In the genomic region with DNA sequence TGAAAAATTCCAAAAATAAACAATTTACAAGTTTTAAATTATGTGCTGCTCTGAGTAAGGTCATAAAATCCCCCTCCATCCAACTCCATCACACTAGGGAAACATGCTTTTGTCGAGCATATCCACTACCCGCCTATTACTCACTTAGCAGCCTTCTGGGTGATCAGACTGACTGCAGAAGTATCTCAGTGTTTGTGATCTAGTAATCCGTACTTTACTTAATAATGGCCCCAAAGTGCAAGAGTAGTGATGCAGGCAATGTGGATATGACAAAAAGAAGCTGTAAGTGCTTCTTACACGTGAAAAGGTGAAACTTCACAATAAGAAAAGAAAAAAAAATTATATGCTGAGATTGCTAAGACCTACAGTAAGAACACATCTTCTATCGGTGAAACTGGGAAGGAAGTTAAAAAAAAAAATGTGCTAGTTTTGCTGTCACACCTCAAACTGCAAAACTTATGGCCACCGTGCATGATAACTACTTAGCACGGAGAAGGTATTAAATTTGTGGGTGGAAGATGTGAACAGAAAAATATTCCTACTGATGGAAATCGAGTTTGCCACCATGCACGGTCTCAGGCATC, we compare ENCODE assay signal across 19 cellular contexts. TPM values are rescaled to one million over a fixed set of nuclear protein-coding genes. Genes with fewer than 3 reads are reported as not detected.
DNase-seq lines count a peak whose midpoint lies in the region; ATAC-seq, FAIRE-seq and TF ChIP-seq lines count a peak whose summit lies in the region.
"Had no signal": no experiment of that assay in that cellular context is flagged by ENCODE, and none has a peak within 500 bp of the region (broad histone marks: within the 10 kb centered on the region; RNA-seq: fewer than 3 reads in every experiment).

No MANE protein-coding gene starts in this region.

- no peaks in the 10 kb centered on the region for H3K27me3 ChIP-seq in Panc1 (ENCODE audit: control insufficient read depth, insufficient read depth, low read length)
- H3K27me3 ChIP-seq: BLaER1 had no signal

- H3K4me1 ChIP-seq in A549, result peaks cover 77% of the 10 kb centered on the region
- H3K4me1 ChIP-seq in Panc1 (ENCODE audit: control insufficient read depth, insufficient read depth, low read length), result peaks cover 82% of the 10 kb centered on the region
- H3K4me1 ChIP-seq: BLaER1 had no signal

- TF ChIP-seq CTCF in A549 (IDR thresholded peaks at IDR 0.05) (no peak), Panc1 (IDR thresholded peaks at IDR 0.05) (no peak), mesothelial cell of epicardium (IDR thresholded peaks at IDR 0.05; ENCODE audit: unreplicated experiment) (no peak)

- H3K9me3 ChIP-seq in A549, result no peaks in the 10 kb centered on the region
- no peaks in the 10 kb centered on the region for H3K9me3 ChIP-seq in Panc1 (ENCODE audit: control insufficient read depth, insufficient read depth, low read depth, low read length)
- H3K9me3 ChIP-seq: BLaER1, Caco-2, HAP-1 had no signal

- no peak overlapping the region for H3K4me3 Mint-ChIP-seq in mesothelial cell of epicardium
- H3K4me3 Mint-ChIP-seq: B cell; CD4-positive, CD25-positive, alpha-beta regulatory T cell; CD8-positive, alpha-beta T cell had no signal

- H3K36me3 Mint-ChIP-seq in mesothelial cell of epicardium, result peaks cover 33% of the 10 kb centered on the region
- H3K36me3 Mint-ChIP-seq: CD4-positive, CD25-positive, alpha-beta regulatory T cell; CD8-positive, alpha-beta T cell had no signal

- no TSS peak for BruUV-seq in Panc1 (replicated peaks; lab: Mats Ljungman, UMichigan)

- H3K4me2 ChIP-seq in A549, result no peak overlapping the region
- H3K4me2 ChIP-seq: BLaER1 had no signal

- no peak for ATAC-seq in A549
- no peak for ATAC-seq in Panc1
- ATAC-seq: CD8-positive, alpha-beta T cell; GM12878 had no signal

- intact Hi-C loops in Panc1 (cut with micrococcal nuclease; ENCODE audit: unreplicated experiment), result no loop called here

- no peaks in the 10 kb centered on the region for H3K27me3 Mint-ChIP-seq in mesothelial cell of epicardium (ENCODE audit: low read depth)
- H3K27me3 Mint-ChIP-seq: B cell; CD4-positive, CD25-positive, alpha-beta regulatory T cell had no signal

- peak overlapping the region; percentile 51 for H3K27ac Mint-ChIP-seq in mesothelial cell of epicardium
- H3K27ac Mint-ChIP-seq: B cell; CD4-positive, CD25-positive, alpha-beta regulatory T cell; CD8-positive, alpha-beta T cell had no signal

- no peak for TF ChIP-seq POLR2A in A549 (IDR thresholded peaks at IDR 0.05; ENCODE audit: low read length)

- TF ChIP-seq RAD21 in A549 (conservative IDR thresholded peaks at IDR 0.05 in 1 of 2, IDR thresholded peaks at IDR 0.05 in 1 of 2), result no peak

- DNase-seq in A549 (ENCODE audit: low read depth in 1 of 2, low spot score in 1 of 2) (no peak), Panc1 (ENCODE audit: low read depth, low spot score) (no peak), mesothelial cell of epicardium (ENCODE audit: low spot score in 2 of 2, unreplicated experiment in 2 of 2) (no peak), GM19239 (ENCODE audit: insufficient read length, low spot score) (no peak), HEK293T (ENCODE audit: extremely low spot score) (no peak), EL (no peak)
- DNase-seq: Caco-2; CD4-positive, CD25-positive, alpha-beta regulatory T cell; CD8-positive, alpha-beta T cell; DMS153; DND-41; GDM1; GOT3 had no signal

- H3K9me3 Mint-ChIP-seq in mesothelial cell of epicardium, result no peaks in the 10 kb centered on the region
- H3K9me3 Mint-ChIP-seq: CD8-positive, alpha-beta T cell had no signal

- H3K4me3 ChIP-seq in A549 (no peak overlapping the region), Panc1 (ENCODE audit: low read depth in 2 of 2, low read length in 2 of 2) (no peak overlapping the region)
- H3K4me3 ChIP-seq: BLaER1, GM12878, HAP-1 had no signal

- in situ Hi-C loops in Panc1 (cut with HindIII; ENCODE audit: low pct_unique_long_range_greater_than_20kb, low sequenced_read_pairs), result no loop called here

- POLR2A ChIA-PET in A549 (lab: Yijun Ruan, JAX), result no interaction called here
- POLR2A ChIA-PET in Panc1 (lab: Charles Lee), result no interaction called here
- POLR2A ChIA-PET in HEK293T (lab: Yijun Ruan, JAX), result no interaction called here

- CTCF ChIA-PET in A549 (lab: Yijun Ruan, JAX) (interaction anchor here (2.1 kb wide), 1 partner anchor 594 kb away, joined by 6 read pairs; no protein-coding TSS in a partner anchor), Panc1 (lab: Charles Lee) (no interaction called here), HEK293T (lab: Yijun Ruan, JAX) (no interaction called here)

- H3K27ac ChIP-seq in A549, result peak overlapping the region; percentile 69 to 87; a peak in 5 of 6 replicates
- peak overlapping the region; percentile 92 for H3K27ac ChIP-seq in Panc1 (ENCODE audit: low read length)
- H3K27ac ChIP-seq: BLaER1, C4-2B had no signal

- 90% methylated on average over 9 of the region's 9 CpGs for WGBS in A549 (ENCODE audit: missing lambda C conversion rate)

- peaks cover 59% of the 10 kb centered on the region for H3K4me1 Mint-ChIP-seq in mesothelial cell of epicardium
- H3K4me1 Mint-ChIP-seq: B cell; CD4-positive, CD25-positive, alpha-beta regulatory T cell had no signal

- TF ChIP-seq EP300 in A549 (IDR thresholded peaks at IDR 0.05), result no peak

- FAIRE-seq in A549 (lab: Jason Lieb, UNC), result no peak
- FAIRE-seq in GM19239 (lab: Jason Lieb, UNC), result no peak
- FAIRE-seq: GM12878, H54 had no signal

- H3K36me3 ChIP-seq in Panc1 (ENCODE audit: control insufficient read depth, insufficient read depth, low read length), result peaks cover 9% of the 10 kb centered on the region; the same call in 1 of the 2 replicates
- H3K36me3 ChIP-seq: BLaER1, HAP-1 had no signal

TF ChIP-seq in A549, 52 proteins besides CTCF, POLR2A, EP300 and RAD21:
- no peak for TF ChIP-seq ZC3H11A (IDR thresholded peaks at IDR 0.05)
- TF ChIP-seq, protein P1, sequence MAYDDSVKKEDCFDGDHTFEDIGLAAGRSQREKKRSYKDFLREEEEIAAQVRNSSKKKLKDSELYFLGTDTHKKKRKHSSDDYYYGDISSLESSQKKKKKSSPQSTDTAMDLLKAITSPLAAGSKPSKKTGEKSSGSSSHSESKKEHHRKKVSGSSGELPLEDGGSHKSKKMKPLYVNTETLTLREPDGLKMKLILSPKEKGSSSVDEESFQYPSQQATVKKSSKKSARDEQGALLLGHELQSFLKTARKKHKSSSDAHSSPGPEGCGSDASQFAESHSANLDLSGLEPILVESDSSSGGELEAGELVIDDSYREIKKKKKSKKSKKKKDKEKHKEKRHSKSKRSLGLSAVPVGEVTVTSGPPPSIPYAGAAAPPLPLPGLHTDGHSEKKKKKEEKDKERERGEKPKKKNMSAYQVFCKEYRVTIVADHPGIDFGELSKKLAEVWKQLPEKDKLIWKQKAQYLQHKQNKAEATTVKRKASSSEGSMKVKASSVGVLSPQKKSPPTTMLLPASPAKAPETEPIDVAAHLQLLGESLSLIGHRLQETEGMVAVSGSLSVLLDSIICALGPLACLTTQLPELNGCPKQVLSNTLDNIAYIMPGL (CRISPR knock-in tag; IDR thresholded peaks at IDR 0.05; ENCODE audit: borderline replicate concordance), result no peak
- TF ChIP-seq HOXB5 (CRISPR knock-in tag; IDR thresholded peaks at IDR 0.05), result no peak
- TF ChIP-seq NFE2L2 (conservative IDR thresholded peaks at IDR 0.05; ENCODE audit: low read length), result no peak
- TF ChIP-seq CBX2 (IDR thresholded peaks at IDR 0.05; ENCODE audit: borderline replicate concordance, low read depth), result no peak

TF ChIP-seq in HEK293T, 16 proteins besides CTCF, POLR2A, EP300 and RAD21:
- no peak for TF ChIP-seq TARDBP (IDR thresholded peaks at IDR 0.05)
- TF ChIP-seq CTBP1 (IDR thresholded peaks at IDR 0.05; ENCODE audit: borderline replicate concordance), result no peak
- TF ChIP-seq NFRKB (IDR thresholded peaks at IDR 0.05), result no peak
- TF ChIP-seq ZNF384 (IDR thresholded peaks at IDR 0.05), result no peak
- TF ChIP-seq FOXA1 (IDR thresholded peaks at IDR 0.05), result no peak
- no peak for TF ChIP-seq ELF4 (IDR thresholded peaks at IDR 0.05)
- no peak for TF ChIP-seq ARNT (IDR thresholded peaks at IDR 0.05)
- no peak for TF ChIP-seq SUZ12 (IDR thresholded peaks at IDR 0.05)
- TF ChIP-seq, protein P2, sequence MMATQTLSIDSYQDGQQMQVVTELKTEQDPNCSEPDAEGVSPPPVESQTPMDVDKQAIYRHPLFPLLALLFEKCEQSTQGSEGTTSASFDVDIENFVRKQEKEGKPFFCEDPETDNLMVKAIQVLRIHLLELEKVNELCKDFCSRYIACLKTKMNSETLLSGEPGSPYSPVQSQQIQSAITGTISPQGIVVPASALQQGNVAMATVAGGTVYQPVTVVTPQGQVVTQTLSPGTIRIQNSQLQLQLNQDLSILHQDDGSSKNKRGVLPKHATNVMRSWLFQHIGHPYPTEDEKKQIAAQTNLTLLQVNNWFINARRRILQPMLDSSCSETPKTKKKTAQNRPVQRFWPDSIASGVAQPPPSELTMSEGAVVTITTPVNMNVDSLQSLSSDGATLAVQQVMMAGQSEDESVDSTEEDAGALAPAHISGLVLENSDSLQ (IDR thresholded peaks at IDR 0.05), result no peak
- no peak for TF ChIP-seq SP1 (IDR thresholded peaks at IDR 0.05)
- no peak for TF ChIP-seq LEF1 (IDR thresholded peaks at IDR 0.05; ENCODE audit: borderline replicate concordance)
- TF ChIP-seq FOXM1 (IDR thresholded peaks at IDR 0.05; ENCODE audit: borderline replicate concordance), result no peak

RNA-seq across cellular contexts. Expression of a gene that starts 43.2 kb away (rescaled TPM):
- polyA plus RNA-seq in A549 (2011; rRNA removed) (208 and 212 TPM in 2 replicates), A549 (2017; fragmentation: RNase III; extraction: RNeasy Plus Mini Kit Qiagen cat#74134 plus additional on column Dnase treatment) (78.1 to 79.2 TPM (median 78.2 TPM) in 3 replicates)
- 38.1 and 39.8 TPM in 2 replicates for polyA plus RNA-seq in A549 (2012; cell fraction: cytosol; rRNA removed)
- polyA plus RNA-seq in A549 (2012; cell fraction: nucleus; rRNA removed), result 42.9 and 51.9 TPM in 2 replicates
- 300 and 317 TPM in 2 replicates for polyA minus RNA-seq in A549 (2011; rRNA and poly(A)+ RNA removed)
- total RNA-seq in Panc1 (2021; ENCODE audit: unreplicated experiment) (232 TPM), mesothelial cell of epicardium (490 to 527 TPM (median 496 TPM) in 3 replicates)
- 166 TPM for polyA plus RNA-seq in Panc1 (2012; ENCODE audit: insufficient read length)
- total RNA-seq: B cell; CD8-positive, alpha-beta T cell had no signal
- polyA plus RNA-seq: CD4-positive, CD25-positive, alpha-beta regulatory T cell had no signal
